1 cellular context compared by ENCODE assay signal in genomic region chr15:60740787-60741354, GRCh38.
A peak's percentile ranks its signal among the peaks of the same experiment; 100 is the strongest.
TF ChIP-seq lines count a peak whose summit lies in the region.

No MANE protein-coding gene starts in this region.

TF ChIP-seq in HepG2, 621 proteins besides CTCF, POLR2A, EP300 and RAD21 (continued from another document and continues in another):
- TF ChIP-seq HNF1A (IDR thresholded peaks at IDR 0.05; ENCODE audit: low read depth) (no peak), HNF1A (CRISPR knock-in tag; IDR thresholded peaks at IDR 0.05; ENCODE audit: borderline replicate concordance) (no peak), ZNF615 (CRISPR knock-in tag; IDR thresholded peaks at IDR 0.05; ENCODE audit: borderline replicate concordance) (no peak), HOXD1 (CRISPR knock-in tag; IDR thresholded peaks at IDR 0.05) (0 out of 2 replicates have a peak, but pooled peaks have one; percentile 48), HDAC2 (CRISPR knock-in tag; IDR thresholded peaks at IDR 0.05) (peak; percentile 50; the same call in 1 of the 2 replicates), SNAPC5 (CRISPR knock-in tag; IDR thresholded peaks at IDR 0.05; ENCODE audit: borderline replicate concordance) (no peak), RBM39 (IDR thresholded peaks at IDR 0.05; ENCODE audit: low read depth, low read length, poor library complexity, severe bottlenecking) (no peak), LBX2 (CRISPR knock-in tag; IDR thresholded peaks at IDR 0.05; ENCODE audit: borderline replicate concordance) (no peak), ZBTB4 (CRISPR knock-in tag; IDR thresholded peaks at IDR 0.05; ENCODE audit: borderline replicate concordance) (no peak), SP2 (CRISPR knock-in tag; IDR thresholded peaks at IDR 0.05) (no peak), JDP2 (CRISPR knock-in tag; IDR thresholded peaks at IDR 0.05; ENCODE audit: borderline replicate concordance) (no peak), ZNF33A (CRISPR knock-in tag; IDR thresholded peaks at IDR 0.05; ENCODE audit: borderline replicate concordance) (no peak), CREM (IDR thresholded peaks at IDR 0.05) (no peak), CREM (CRISPR knock-in tag; IDR thresholded peaks at IDR 0.05) (no peak), MZF1 (CRISPR knock-in tag; IDR thresholded peaks at IDR 0.05; ENCODE audit: borderline replicate concordance) (no peak), ZNF580 (CRISPR knock-in tag; IDR thresholded peaks at IDR 0.05; ENCODE audit: borderline replicate concordance, low read depth) (no peak), ZBED4 (CRISPR knock-in tag; IDR thresholded peaks at IDR 0.05; ENCODE audit: borderline replicate concordance) (no peak), HIVEP1 (CRISPR knock-in tag; IDR thresholded peaks at IDR 0.05) (no peak), GATA4 (IDR thresholded peaks at IDR 0.05; ENCODE audit: borderline replicate concordance, low read depth) (no peak; the same call in 1 of the 2 replicates), ZNF274 (CRISPR knock-in tag; IDR thresholded peaks at IDR 0.05) (no peak), ZNF83 (CRISPR knock-in tag; IDR thresholded peaks at IDR 0.05; ENCODE audit: borderline replicate concordance) (no peak), MLX (CRISPR knock-in tag; IDR thresholded peaks at IDR 0.05) (no peak), ZBTB38 (CRISPR knock-in tag; IDR thresholded peaks at IDR 0.05) (no peak), NFYB (CRISPR knock-in tag; IDR thresholded peaks at IDR 0.05) (no peak), TOPORS (CRISPR knock-in tag; IDR thresholded peaks at IDR 0.05) (no peak), NR3C1 (CRISPR knock-in tag; IDR thresholded peaks at IDR 0.05) (no peak), FOXJ3 (CRISPR knock-in tag; IDR thresholded peaks at IDR 0.05; ENCODE audit: borderline replicate concordance) (peak; percentile 69), BCL3 (CRISPR knock-in tag; IDR thresholded peaks at IDR 0.05) (no peak), HOXA5 (CRISPR knock-in tag; IDR thresholded peaks at IDR 0.05) (no peak), ZNF644 (CRISPR knock-in tag; IDR thresholded peaks at IDR 0.05; ENCODE audit: low read depth) (no peak), ZBTB14 (CRISPR knock-in tag; IDR thresholded peaks at IDR 0.05) (no peak), ZNF572 (CRISPR knock-in tag; IDR thresholded peaks at IDR 0.05) (no peak), THAP11 (CRISPR knock-in tag; IDR thresholded peaks at IDR 0.05) (no peak), IRF1 (CRISPR knock-in tag; IDR thresholded peaks at IDR 0.05; ENCODE audit: low read depth) (no peak), DNMT1 (CRISPR knock-in tag; IDR thresholded peaks at IDR 0.05) (no peak), ZNF263 (CRISPR knock-in tag; IDR thresholded peaks at IDR 0.05) (no peak), ZC3H13 (CRISPR knock-in tag; IDR thresholded peaks at IDR 0.05) (no peak), ZNF331 (CRISPR knock-in tag; IDR thresholded peaks at IDR 0.05) (no peak), PAF1 (CRISPR knock-in tag; IDR thresholded peaks at IDR 0.05) (no peak), FOXP4 (CRISPR knock-in tag; IDR thresholded peaks at IDR 0.05) (0 out of 2 replicates have a peak, but pooled peaks have one; percentile 15), ZNF564 (CRISPR knock-in tag; IDR thresholded peaks at IDR 0.05) (no peak), SIX4 (CRISPR knock-in tag; IDR thresholded peaks at IDR 0.05) (no peak), SKIL (CRISPR knock-in tag; IDR thresholded peaks at IDR 0.05; ENCODE audit: borderline replicate concordance) (no peak), ZBTB20 (CRISPR knock-in tag; IDR thresholded peaks at IDR 0.05; ENCODE audit: borderline replicate concordance, low read depth) (no peak)
